In genomic region chr19:42851718-42852280, GRCh38 we compare ENCODE assay signal across 11 cellular contexts. TPM values are rescaled to one million over a fixed set of nuclear protein-coding genes. Genes with fewer than 3 reads are reported as not detected.
DNase-seq lines count a peak whose midpoint lies in the region; ATAC-seq and TF ChIP-seq lines count a peak whose summit lies in the region.
"Not testable (repeated sequence)": the region's sequence is repeated elsewhere in the genome, so short reads cannot be mapped to it uniquely, and the experiment has no call there.
"Had no signal": no experiment of that assay in that cellular context is flagged by ENCODE, and none has a peak within 500 bp of the region (broad histone marks: within the 10 kb centered on the region; RNA-seq: fewer than 3 reads in every experiment).

No MANE protein-coding gene starts in this region.

- peaks cover 24% of the 10 kb centered on the region for H3K9me1 ChIP-seq in IMR-90 (ENCODE audit: insufficient read depth, low read length)

- H2AK5ac ChIP-seq in IMR-90 (ENCODE audit: low read depth, low read length), result peak overlapping the region; percentile 100

- not testable (repeated sequence) for H3K27me3 ChIP-seq in AG04450 (ENCODE audit: control insufficient read depth, insufficient read depth, low read length); IMR-90 (ENCODE audit: control insufficient read depth, insufficient read depth, low read length); breast epithelium; foreskin keratinocyte; suprapubic skin

- peak overlapping the region; percentile 99 for H4K8ac ChIP-seq in IMR-90 (ENCODE audit: low read depth in 2 of 2, low read length in 2 of 2)

- H4K5ac ChIP-seq in IMR-90 (ENCODE audit: low read depth, low read length), result peak overlapping the region; percentile 96

- H3K36me3 Mint-ChIP-seq in osteocyte (ENCODE audit: unreplicated experiment), result not testable (repeated sequence)

- TF ChIP-seq RAD21 in IMR-90 (IDR thresholded peaks at IDR 0.05; ENCODE audit: low read length), result not testable (repeated sequence)

- ATAC-seq in IMR-90 (ENCODE audit: low read depth) (peak; percentile 69), SK-N-SH treated with all-trans-retinoic acid at 6 μM for 48 hours (peak; percentile 51; the same call in 2 of the 3 replicates)
- not testable (repeated sequence) for ATAC-seq in foreskin keratinocyte

- not testable (repeated sequence) for H4K20me1 ChIP-seq in IMR-90 (ENCODE audit: insufficient read depth, low read length)

- DNase-seq in AG04450 (ENCODE audit: low read depth, low spot score); osteocyte (ENCODE audit: extremely low spot score, unreplicated experiment); suprapubic skin (ENCODE audit: low spot score in 2 of 2): not testable (repeated sequence)
- DNase-seq in IMR-90 (peak; percentile 26), breast epithelium (ENCODE audit: low spot score in 2 of 2) (peak in 1 of 2 donors; percentile 78), epithelial cell of esophagus (ENCODE audit: low read depth) (peak; percentile 70), foreskin keratinocyte (peak; percentile 61 to 76)

- H2BK5ac ChIP-seq in IMR-90 (ENCODE audit: low read depth, low read length, poor library complexity, severe bottlenecking), result peak overlapping the region; percentile 100

- not testable (repeated sequence) for TF ChIP-seq POLR2A in IMR-90 (IDR thresholded peaks at IDR 0.05; ENCODE audit: low read depth, low read length); breast epithelium (IDR thresholded peaks at IDR 0.05); suprapubic skin (IDR thresholded peaks at IDR 0.05)

- H2BK20ac ChIP-seq in IMR-90 (ENCODE audit: low read depth, low read length), result peak overlapping the region; percentile 100

- H2AK9ac ChIP-seq in IMR-90 (replicated peaks; ENCODE audit: low read depth, low read length, poor library complexity), result peak overlapping the region; percentile 89

- H2BK120ac ChIP-seq in IMR-90 (ENCODE audit: low read depth, low read length), result peak overlapping the region; percentile 100

- H3K56ac ChIP-seq in IMR-90 (ENCODE audit: extremely low read depth, insufficient read depth, low read length), result peak overlapping the region; percentile 95

- peak overlapping the region; percentile 100 for H3K14ac ChIP-seq in IMR-90 (replicated peaks; ENCODE audit: low read depth, low read length)

- peak overlapping the region; percentile 82 for H3K9ac ChIP-seq in IMR-90 (ENCODE audit: low read depth, low read length)

- H3K18ac ChIP-seq in IMR-90 (ENCODE audit: low read depth, low read length), result peak overlapping the region; percentile 93

- H3K79me1 ChIP-seq in IMR-90 (ENCODE audit: low read depth in 1 of 2, low read length in 2 of 2), result not testable (repeated sequence)

- H3K4me1 ChIP-seq in IMR-90 (ENCODE audit: control insufficient read depth, insufficient read depth, low read length) (peaks cover 23% of the 10 kb centered on the region), foreskin keratinocyte (peaks cover 15% of the 10 kb centered on the region), suprapubic skin (peaks cover 11% of the 10 kb centered on the region)
- not testable (repeated sequence) for H3K4me1 ChIP-seq in breast epithelium

- peak overlapping the region; percentile 97; the same call in 2 of the 3 replicates for H2BK15ac ChIP-seq in IMR-90 (ENCODE audit: low read depth, low read length)

- H3K4me3 ChIP-seq in AG04450 (ENCODE audit: low read depth, low read length); IMR-90 (ENCODE audit: insufficient read depth, low read depth, low read length); breast epithelium; epithelial cell of esophagus (ENCODE audit: low read length); suprapubic skin: not testable (repeated sequence)

- CTCF ChIA-PET in AG04450 (lab: Charles Lee); IMR-90 (lab: Yijun Ruan, JAX): not testable (repeated sequence)

- not testable (repeated sequence) for H3K36me3 ChIP-seq in IMR-90 (ENCODE audit: control insufficient read depth, insufficient read depth, low read length); breast epithelium; suprapubic skin

- not testable (repeated sequence) for TF ChIP-seq CTCF in AG04450 (IDR thresholded peaks at IDR 0.05; ENCODE audit: low read depth, low read length); IMR-90 (conservative IDR thresholded peaks at IDR 0.05; ENCODE audit: low read depth, low read length); breast epithelium (IDR thresholded peaks at IDR 0.05); epithelial cell of esophagus (IDR thresholded peaks at IDR 0.05; ENCODE audit: insufficient read depth, low read depth, low read length, missing control alignments); foreskin keratinocyte (conservative IDR thresholded peaks at IDR 0.05); osteocyte (IDR thresholded peaks at IDR 0.05); suprapubic skin (IDR thresholded peaks at IDR 0.05)

- peak overlapping the region; percentile 99 for H3K23ac ChIP-seq in IMR-90 (ENCODE audit: low read depth, low read length)

- not testable (repeated sequence) for H3K4me2 ChIP-seq in IMR-90 (ENCODE audit: low read depth, low read length)

- H3K9me3 Mint-ChIP-seq in osteocyte (ENCODE audit: unreplicated experiment), result peaks cover 14% of the 10 kb centered on the region

- H3K27me3 Mint-ChIP-seq in osteocyte (ENCODE audit: unreplicated experiment), result not testable (repeated sequence)

- dilution Hi-C loops in IMR-90 (cut with HindIII; ENCODE audit: low sequenced_read_pairs, unreplicated experiment), result not testable (repeated sequence)

- in situ Hi-C loops in IMR-90 (cut with MboI; ENCODE audit: low sequenced_read_pairs), result not testable (repeated sequence)

- peak overlapping the region; percentile 100 for H4K91ac ChIP-seq in IMR-90 (ENCODE audit: insufficient read depth, low read depth, low read length)

- H3K9me3 ChIP-seq in AG04450 (ENCODE audit: control insufficient read depth, insufficient read depth, low read length); IMR-90 (ENCODE audit: control insufficient read depth, insufficient read depth, low read length); breast epithelium; suprapubic skin: not testable (repeated sequence)

- not testable (repeated sequence) for H2AFZ ChIP-seq in IMR-90 (replicated peaks; ENCODE audit: low read length, poor library complexity)

- H3K27ac ChIP-seq in AG04450 (ENCODE audit: low read depth, low read length) (peak overlapping the region; percentile 90), IMR-90 (ENCODE audit: insufficient read depth, low read length) (peak overlapping the region; percentile 99), breast epithelium (peak overlapping the region; percentile 79 to 80), foreskin keratinocyte (peak overlapping the region; percentile 48), suprapubic skin (peak overlapping the region; percentile 73)

- WGBS in IMR-90 (ENCODE audit: extremely low coverage in 2 of 2, insufficient read length in 1 of 2), 2 experiments, result no CpG with 5 or more reads among the region's 1 CpG
- WGBS in suprapubic skin, result 38% methylated on average over 1 of the region's 1 CpG

- intact Hi-C loops in IMR-90 (cut with micrococcal nuclease), result loop anchor here (1.0 kb wide), 2 partner anchors 24 to 58 kb away; no protein-coding TSS in a partner anchor
- intact Hi-C loops in breast epithelium (cut with DNase I; ENCODE audit: low total_unique reads), result not testable (repeated sequence)

- POLR2A ChIA-PET in AG04450 (lab: Yijun Ruan, JAX); IMR-90 (lab: Charles Lee; ENCODE audit: unreplicated experiment): not testable (repeated sequence)

- BruUV-seq in IMR-90 (replicated peaks; lab: Mats Ljungman, UMichigan), result TSS peak; percentile 73

- H3K4me3 Mint-ChIP-seq in osteocyte (ENCODE audit: unreplicated experiment), result not testable (repeated sequence)

- not testable (repeated sequence) for TF ChIP-seq EP300 in suprapubic skin (IDR thresholded peaks at IDR 0.05)

- H3K4me1 Mint-ChIP-seq in osteocyte (ENCODE audit: unreplicated experiment), result not testable (repeated sequence)

- H3K4ac ChIP-seq in IMR-90 (ENCODE audit: low read depth, low read length), result peak overlapping the region; percentile 100

- H3K27ac Mint-ChIP-seq in osteocyte (ENCODE audit: unreplicated experiment), result peak overlapping the region; percentile 23

TF ChIP-seq in SK-N-SH treated with all-trans-retinoic acid at 6 μM for 48 hours, 23 proteins besides CTCF, POLR2A, EP300 and RAD21:
- 0 out of 2 replicates have a peak, but pooled peaks have one; percentile 2 for TF ChIP-seq CSDC2 (CRISPR knock-in tag; IDR thresholded peaks at IDR 0.05)
TF ChIP-seq in SK-N-SH treated with all-trans-retinoic acid at 6 μM for 48 hours: peak in this region for 1; not testable (repeated sequence) for 22.

RNA-seq across cellular contexts. Expression of gene PSG1, which starts 27.7 kb away (rescaled TPM):
- polyA plus RNA-seq in AG04450 (2011; rRNA removed) (2.1 and 2.4 TPM in 2 replicates), IMR-90 (2012; rRNA removed) (2.5 and 2.7 TPM in 2 replicates), foreskin keratinocyte (not detected in 2 replicates)
- polyA minus RNA-seq in AG04450 (2011; rRNA and poly(A)+ RNA removed), result 0.61 and 1.7 TPM in 2 replicates
- total RNA-seq in IMR-90 (2012; rRNA removed) (0.90 and 1.1 TPM in 2 replicates), breast epithelium (not detected), foreskin keratinocyte (not detected in 2 replicates), osteocyte (not detected in 2 replicates), suprapubic skin (not detected)
- 1.6 and 1.9 TPM in 2 replicates for polyA plus RNA-seq in IMR-90 (2012; cell fraction: cytosol; rRNA removed)
- polyA plus RNA-seq in IMR-90 (2012; cell fraction: nucleus; rRNA removed; ENCODE audit: low replicate concordance), result 0.62 and 2.6 TPM in 2 replicates
- total RNA-seq: H4, Peyer's patch, Right ventricle myocardium superior had no signal

Comparison
In these comparisons a context has a peak if more than half of its experiments do, and no peak if none do; other contexts are left out.
1. H3K27ac ChIP-seq: peak in every context shown above with its lines; median percentile 99 in IMR-90; 90 in AG04450; 80 in breast epithelium; 73 in suprapubic skin; 48 in foreskin keratinocyte.